Comparison of ENCODE assay signal across 8 cellular contexts in genomic region chr18:75209952-75210261, GRCh38. TPM values are rescaled to one million over a fixed set of nuclear protein-coding genes. Genes with fewer than 3 reads are reported as not detected.
DNase-seq lines count a peak whose midpoint lies in the region; ATAC-seq and TF ChIP-seq lines count a peak whose summit lies in the region.

No MANE protein-coding gene starts in this region.

- H3K9me3 Mint-ChIP-seq in activated CD8-positive, alpha-beta T cell treated with anti-CD3 and anti-CD28 coated beads for 36 hours, result no peaks in the 10 kb centered on the region

- H3K4me3 Mint-ChIP-seq in activated CD8-positive, alpha-beta T cell treated with anti-CD3 and anti-CD28 coated beads for 36 hours, result peak overlapping the region; percentile 93

- peaks cover 56% of the 10 kb centered on the region for H3K4me1 Mint-ChIP-seq in activated CD8-positive, alpha-beta T cell treated with anti-CD3 and anti-CD28 coated beads for 36 hours (ENCODE audit: low read depth)

- H3K27me3 Mint-ChIP-seq in activated CD8-positive, alpha-beta T cell treated with anti-CD3 and anti-CD28 coated beads for 36 hours, result peaks cover 17% of the 10 kb centered on the region

- H3K36me3 ChIP-seq in heart right ventricle, result no peaks in the 10 kb centered on the region
- H3K36me3 ChIP-seq in iPS-18a (ENCODE audit: control insufficient read depth, low read depth, low read length), result no peaks in the 10 kb centered on the region
- H3K36me3 ChIP-seq in suprapubic skin, result no peaks in the 10 kb centered on the region

- DNase-seq in heart right ventricle, result no peak
- DNase-seq in left cardiac atrium, result no peak
- no peak for DNase-seq in activated CD8-positive, alpha-beta T cell treated with anti-CD3 and anti-CD28 coated beads for 36 hours
- DNase-seq in suprapubic skin (ENCODE audit: low spot score in 2 of 2), result no peak

- CTCF ChIA-PET in activated CD8-positive, alpha-beta T cell treated with anti-CD3 and anti-CD28 coated beads for 36 hours (lab: Charles Lee), result interaction anchor here (0.9 to 1.2 kb wide), 3 partner anchors 12 to 42 kb away, joined by 3 to 4 read pairs (median 3); no protein-coding TSS in a partner anchor

- H3K27ac Mint-ChIP-seq in activated CD8-positive, alpha-beta T cell treated with anti-CD3 and anti-CD28 coated beads for 36 hours, result peak overlapping the region; percentile 98

- H3K36me3 Mint-ChIP-seq in activated CD8-positive, alpha-beta T cell treated with anti-CD3 and anti-CD28 coated beads for 36 hours (ENCODE audit: low read depth), result peaks cover 12% of the 10 kb centered on the region

- no peak overlapping the region for H3K9ac ChIP-seq in iPS-18a (ENCODE audit: low read length)

- H3K4me3 ChIP-seq in heart right ventricle (peak overlapping the region; percentile 74 to 99 (median 94)), iPS-18a (ENCODE audit: low read length) (peak overlapping the region; percentile 77), suprapubic skin (peak overlapping the region; percentile 99)

- H3K27ac ChIP-seq in heart right ventricle (peak overlapping the region; percentile 99 to 100 (median 100)), iPS-18a (ENCODE audit: low read length) (no peak overlapping the region), suprapubic skin (peak overlapping the region; percentile 100)

- H3K9me3 ChIP-seq in heart right ventricle (no peaks in the 10 kb centered on the region), iPS-18a (ENCODE audit: control insufficient read depth, low read depth, low read length) (no peaks in the 10 kb centered on the region), suprapubic skin (no peaks in the 10 kb centered on the region)

- 0 to 1% methylated on average over 8 of the region's 8 CpGs for WGBS in heart right ventricle, 2 donors
- under 1% methylated on average over 8 of the region's 8 CpGs for WGBS in suprapubic skin

- TF ChIP-seq CTCF in heart right ventricle (IDR thresholded peaks at IDR 0.05), result no peak
- no peak for TF ChIP-seq CTCF in activated CD8-positive, alpha-beta T cell treated with anti-CD3 and anti-CD28 coated beads for 36 hours (IDR thresholded peaks at IDR 0.05)
- no peak for TF ChIP-seq CTCF in suprapubic skin (IDR thresholded peaks at IDR 0.05)

- no peak for TF ChIP-seq POLR2A in suprapubic skin (IDR thresholded peaks at IDR 0.05)

- H3K4me1 ChIP-seq in heart right ventricle (peaks cover 9 to 70% (median 61%) of the 10 kb centered on the region in 9 donors), iPS-18a (ENCODE audit: control insufficient read depth, low read depth, low read length) (peaks cover 42% of the 10 kb centered on the region), suprapubic skin (peaks cover 63% of the 10 kb centered on the region)

- H3K27me3 ChIP-seq in heart right ventricle (no peaks in the 10 kb centered on the region), iPS-18a (ENCODE audit: control insufficient read depth, insufficient read depth, low read length) (peaks cover 87% of the 10 kb centered on the region), suprapubic skin (no peaks in the 10 kb centered on the region)

- TF ChIP-seq EP300 in suprapubic skin (IDR thresholded peaks at IDR 0.05), result no peak

- POLR2A ChIA-PET in activated CD8-positive, alpha-beta T cell treated with anti-CD3 and anti-CD28 coated beads for 36 hours (lab: Charles Lee), result interaction anchor here (0.7 to 3.0 kb wide), 7 partner anchors 16 to 612 kb away, joined by 3 to 19 read pairs (median 8); partner anchors contain the start of gene ZNF407

- intact Hi-C loops in heart right ventricle (cut with DNase I) (loop anchor here in 6 of 10 donors (2.0 to 10.0 kb wide), 9 partner anchors 37 to 315 kb away; no protein-coding TSS in a partner anchor), left cardiac atrium (cut with DNase I) (loop anchor here in 1 of 2 donors (5.0 to 10.0 kb wide), 2 partner anchors 42 to 265 kb away; no protein-coding TSS in a partner anchor)
- intact Hi-C loops in activated CD8-positive, alpha-beta T cell treated with anti-CD3 and anti-CD28 coated beads for 36 hours (cut with micrococcal nuclease), result loop anchor here (5.0 kb wide), 2 partner anchors 37 to 713 kb away; partner anchors contain the start of gene CNDP2

- ATAC-seq in heart right ventricle, result peak in 2 of 8 donors; percentile 1
- no peak for ATAC-seq in left cardiac atrium
- no peak for ATAC-seq in activated CD8-positive, alpha-beta T cell treated with anti-CD3 and anti-CD28 coated beads for 36 hours
- ATAC-seq in GM21390 (IDR thresholded peaks at IDR 0.05; ENCODE audit: unreplicated experiment), result no peak
- ATAC-seq in GM18873 (IDR thresholded peaks at IDR 0.05; ENCODE audit: low FRiP score, unreplicated experiment), result no peak
- no peak for ATAC-seq in GM19351 (IDR thresholded peaks at IDR 0.05; ENCODE audit: unreplicated experiment)

RNA-seq across cellular contexts. Expression of gene TSHZ1, which starts 0.7 kb away (rescaled TPM):
- total RNA-seq in heart right ventricle (10 to 100 TPM; 13.2 to 22.9 (median 18.3) TPM), left cardiac atrium (10 to 100 TPM; 14.0 to 22.6 TPM), suprapubic skin (10 to 100 TPM; 15.2 to 24.5 (median 20.3) TPM)
- polyA plus RNA-seq in heart right ventricle, result 10 to 100 TPM in 1 of 2 donors, 1 to 10 TPM in 1; 4.8 to 10.7 TPM
- total RNA-seq in activated CD8-positive, alpha-beta T cell treated with anti-CD3 and anti-CD28 coated beads for 36 hours, result 10 to 100 TPM; 10.8 to 11.0 TPM

RNA-seq across cellular contexts. Expression of gene PTGR3, which starts 1.0 kb away (rescaled TPM):
- total RNA-seq in heart right ventricle (10 to 100 TPM; 48.5 to 71.3 (median 58.8) TPM), left cardiac atrium (10 to 100 TPM; 33.8 to 51.1 TPM), suprapubic skin (10 to 100 TPM; 14.0 to 20.4 (median 15.5) TPM)
- 10 to 100 TPM; 10.0 to 19.2 TPM for polyA plus RNA-seq in heart right ventricle
- total RNA-seq in activated CD8-positive, alpha-beta T cell treated with anti-CD3 and anti-CD28 coated beads for 36 hours, result 10 to 100 TPM; 20.0 to 21.1 TPM
